In the genomic region with DNA sequence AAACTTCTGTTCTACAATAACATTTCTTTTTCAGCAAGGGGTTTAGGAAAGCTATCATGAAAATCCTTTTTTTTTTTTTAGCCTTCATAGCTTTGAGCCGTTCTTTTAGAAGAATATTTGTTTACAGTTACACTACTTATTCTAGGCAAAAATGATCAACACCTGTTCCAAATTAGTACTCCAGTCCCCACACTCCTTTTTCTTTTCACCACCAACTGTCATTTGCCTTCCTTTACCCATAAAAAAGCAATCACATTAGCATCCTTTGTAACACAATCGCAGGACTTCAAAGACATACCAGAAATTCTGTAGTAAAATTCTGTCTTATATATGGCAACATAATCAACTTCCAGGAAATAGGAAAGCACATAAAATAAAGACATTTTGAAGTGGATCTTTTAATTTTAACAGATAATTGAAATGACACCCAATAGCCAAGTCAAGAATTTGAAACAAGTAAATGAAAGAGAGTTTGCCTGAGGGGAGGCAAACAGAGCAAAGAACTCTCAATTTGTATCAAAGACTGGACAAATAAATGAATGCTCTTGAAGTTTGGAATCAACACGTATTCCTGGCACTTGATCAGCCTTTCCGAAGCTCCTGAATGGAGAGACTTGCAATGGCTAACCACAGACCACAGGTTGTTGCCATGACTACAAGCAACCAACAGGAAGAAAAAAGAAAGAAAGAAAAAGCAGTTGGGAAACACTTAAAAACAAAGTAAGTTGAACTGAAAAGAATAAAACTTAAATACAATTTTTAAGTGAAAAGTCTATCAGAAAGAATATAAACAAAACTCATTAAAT, we compare ENCODE assay signal across 10 cellular contexts.
DNase-seq lines count a peak whose midpoint lies in the region; ATAC-seq, FAIRE-seq and TF ChIP-seq lines count a peak whose summit lies in the region.
"Had no signal": no experiment of that assay in that cellular context is flagged by ENCODE, and none has a peak within 500 bp of the region (broad histone marks: within the 10 kb centered on the region; RNA-seq: fewer than 3 reads in every experiment).

No MANE protein-coding gene starts in this region.

- no peak overlapping the region for H3K23ac ChIP-seq in mesendoderm (ENCODE audit: low read length)

- H3K18ac ChIP-seq in mesendoderm (ENCODE audit: low read length) = no peak overlapping the region

- H4K8ac ChIP-seq in mesendoderm (ENCODE audit: low read depth, low read length) = no peak overlapping the region

- intact Hi-C loops in GM12878 (cut with micrococcal nuclease; ENCODE audit: unreplicated experiment) (no loop called here), heart left ventricle (cut with DNase I) (no loop called here)

- no peak overlapping the region for H2AK5ac ChIP-seq in mesendoderm (ENCODE audit: low read length)

- no peak for TF ChIP-seq EP300 in GM12878 (IDR thresholded peaks at IDR 0.05; ENCODE audit: borderline replicate concordance in 1 of 2, control insufficient read depth in 1 of 2, low read depth in 2 of 2, low read length in 2 of 2)

- H3K36me3 ChIP-seq in GM12878 (ENCODE audit: control insufficient read depth in 2 of 2, insufficient read depth in 2 of 2, low read length in 1 of 2) (no peaks in the 10 kb centered on the region), mesendoderm (ENCODE audit: control insufficient read depth, insufficient read depth, low read length) (no peaks in the 10 kb centered on the region), heart left ventricle (no peaks in the 10 kb centered on the region)

- no peak overlapping the region for H2BK5ac ChIP-seq in mesendoderm (ENCODE audit: low read length)

- H2AFZ ChIP-seq in GM12878 (ENCODE audit: control insufficient read depth, low read depth, low read length) = no peak overlapping the region

- in situ Hi-C loops in GM12878 (cut with MboI) = no loop called here

- POLR2A ChIA-PET in GM12878 (lab: Charles Lee) = no interaction called here

- BruUV-seq in GM12878 (replicated peaks; lab: Mats Ljungman, UMichigan) = no TSS peak

- H3K27ac ChIP-seq in GM12878 (ENCODE audit: control insufficient read depth, insufficient read depth) (no peak overlapping the region), mesendoderm (ENCODE audit: low read depth, low read length) (no peak overlapping the region), heart left ventricle (no peak overlapping the region)

- CTCF ChIA-PET in GM12878 (lab: Yijun Ruan, JAX) = no interaction called here

- no peak overlapping the region for H2BK120ac ChIP-seq in mesendoderm (ENCODE audit: low read depth, low read length)

- DNase-seq in DMS153 (lab: John Stamatoyannopoulos, UW) (peak; percentile 75), NCI-H1092 (lab: John Stamatoyannopoulos, UW) (peak; percentile 36), GM12878 (ENCODE audit: low read depth, low spot score) (no peak), mesendoderm (peak; percentile 61), cerebellar cortex (ENCODE audit: low spot score) (no peak), heart left ventricle (no peak)

- RAD21 ChIA-PET in GM12878 (lab: Charles Lee; ENCODE audit: unreplicated experiment) = no interaction called here

- FAIRE-seq in GM12878 (lab: Jason Lieb, UNC) = no peak

- no peaks in the 10 kb centered on the region for H3K79me1 ChIP-seq in mesendoderm (ENCODE audit: low read length)

- no peaks in the 10 kb centered on the region for H4K20me1 ChIP-seq in GM12878 (ENCODE audit: control insufficient read depth, insufficient read depth)

- ATAC-seq in GM12878 (no peak), HG03432 (IDR thresholded peaks at IDR 0.05; ENCODE audit: unreplicated experiment) (no peak), GM21723 (IDR thresholded peaks at IDR 0.05; ENCODE audit: unreplicated experiment) (no peak), heart left ventricle (no peak)
- ATAC-seq: activated T-helper 17 cell treated with anti-CD3 and anti-CD28 coated beads, Interleukin-2, amount 50 U/mL, for 72 hours; Panc1 had no signal

- H3K4me1 ChIP-seq in GM12878 (ENCODE audit: control insufficient read depth, insufficient read depth, low read length) = no peaks in the 10 kb centered on the region
- H3K4me1 ChIP-seq in mesendoderm (ENCODE audit: control insufficient read depth, low read depth, low read length) = no peaks in the 10 kb centered on the region
- H3K4me1 ChIP-seq in heart left ventricle = no peaks in the 10 kb centered on the region

- H4K5ac ChIP-seq in mesendoderm (ENCODE audit: low read length) = no peak overlapping the region

- H2BK15ac ChIP-seq in mesendoderm (replicated peaks; ENCODE audit: low read depth) = no peak overlapping the region

- no peaks in the 10 kb centered on the region for H3K27me3 ChIP-seq in GM12878 (replicated peaks in 1 of 2; ENCODE audit: control insufficient read depth in 2 of 2, insufficient read depth in 2 of 2, low read length in 1 of 2)
- H3K27me3 ChIP-seq in mesendoderm (ENCODE audit: insufficient read depth, low read length, poor library complexity) = no peaks in the 10 kb centered on the region
- no peaks in the 10 kb centered on the region for H3K27me3 ChIP-seq in heart left ventricle

- no peak overlapping the region for H3K56ac ChIP-seq in mesendoderm (ENCODE audit: low read length)

- WGBS in GM12878 (ENCODE audit: insufficient coverage, insufficient replicate concordance, low lambda C conversion rate, missing lambda C conversion rate) = 1% methylated on average over 4 of the region's 4 CpGs
- WGBS in mesendoderm (ENCODE audit: extremely low coverage, insufficient coverage, low lambda C conversion rate) = no CpG with 5 or more reads among the region's 4 CpGs
- 56 to 69% (median 59%) methylated on average over 4 of the region's 4 CpGs for WGBS in heart left ventricle, 4 donors

- H3K79me2 ChIP-seq in GM12878 (ENCODE audit: control insufficient read depth, insufficient read depth, low read length) (no peaks in the 10 kb centered on the region), mesendoderm (ENCODE audit: control insufficient read depth, insufficient read depth, low read length) (no peaks in the 10 kb centered on the region)

- no peak for TF ChIP-seq CTCF in GM12878 (IDR thresholded peaks at IDR 0.05 in 2 of 3, conservative IDR thresholded peaks at IDR 0.05 in 1 of 3; ENCODE audit: control insufficient read depth in 2 of 3, extremely low read depth in 1 of 3, insufficient read depth in 1 of 3, low read depth in 3 of 3, low read length in 3 of 3)
- no peak for TF ChIP-seq CTCF in heart left ventricle (IDR thresholded peaks at IDR 0.05)

- TF ChIP-seq RAD21 in GM12878 (IDR thresholded peaks at IDR 0.05; ENCODE audit: insufficient read depth, low read depth, low read length) = no peak

- H3K9me3 ChIP-seq in GM12878 (replicated peaks; ENCODE audit: control insufficient read depth, insufficient read depth, low read length) (no peaks in the 10 kb centered on the region), heart left ventricle (no peaks in the 10 kb centered on the region)

- no peak overlapping the region for H3K4me2 ChIP-seq in GM12878 (ENCODE audit: control insufficient read depth, insufficient read depth)
- H3K4me2 ChIP-seq in mesendoderm (ENCODE audit: low read length) = no peak overlapping the region

- TF ChIP-seq POLR2A in GM12878 (IDR thresholded peaks at IDR 0.05; ENCODE audit: low read depth, low read length) = no peak
- TF ChIP-seq POLR2A in heart left ventricle (IDR thresholded peaks at IDR 0.05) = no peak

- H3K4me3 ChIP-seq in GM12878 (no peak overlapping the region), mesendoderm (ENCODE audit: low read length) (no peak overlapping the region), heart left ventricle (no peak overlapping the region)

- SMC1A ChIA-PET in GM12878 (lab: Charles Lee; ENCODE audit: uncharacterized antibody, unreplicated experiment) = interaction anchor here (0.6 to 1.4 kb wide), 4 partner anchors 9 to 432 kb away, joined by 3 to 5 read pairs (median 3); no protein-coding TSS in a partner anchor

- H3K9ac ChIP-seq in GM12878 (ENCODE audit: control insufficient read depth, insufficient read depth, low read length) = no peak overlapping the region
- H3K9ac ChIP-seq in mesendoderm (ENCODE audit: low read length) = no peak overlapping the region

- no peak overlapping the region for H3K4ac ChIP-seq in mesendoderm (ENCODE audit: low read depth, low read length)

TF ChIP-seq in GM12878, 131 proteins besides CTCF, POLR2A, EP300 and RAD21:
- TF ChIP-seq ETV6 (conservative IDR thresholded peaks at IDR 0.05 in 1 of 2, IDR thresholded peaks at IDR 0.05 in 1 of 2; ENCODE audit: borderline replicate concordance in 1 of 2, low read depth in 1 of 2) = no peak
- TF ChIP-seq ZNF384 (IDR thresholded peaks at IDR 0.05; ENCODE audit: borderline replicate concordance, low read depth, low read length) = no peak
- no peak for TF ChIP-seq ZBED1 (IDR thresholded peaks at IDR 0.05; ENCODE audit: borderline replicate concordance)
- peak; percentile 82 for TF ChIP-seq BMI1 (IDR thresholded peaks at IDR 0.05; ENCODE audit: borderline replicate concordance)
- TF ChIP-seq BCL11A (IDR thresholded peaks at IDR 0.05; ENCODE audit: low read depth, low read length) = no peak
- TF ChIP-seq, protein P1, sequence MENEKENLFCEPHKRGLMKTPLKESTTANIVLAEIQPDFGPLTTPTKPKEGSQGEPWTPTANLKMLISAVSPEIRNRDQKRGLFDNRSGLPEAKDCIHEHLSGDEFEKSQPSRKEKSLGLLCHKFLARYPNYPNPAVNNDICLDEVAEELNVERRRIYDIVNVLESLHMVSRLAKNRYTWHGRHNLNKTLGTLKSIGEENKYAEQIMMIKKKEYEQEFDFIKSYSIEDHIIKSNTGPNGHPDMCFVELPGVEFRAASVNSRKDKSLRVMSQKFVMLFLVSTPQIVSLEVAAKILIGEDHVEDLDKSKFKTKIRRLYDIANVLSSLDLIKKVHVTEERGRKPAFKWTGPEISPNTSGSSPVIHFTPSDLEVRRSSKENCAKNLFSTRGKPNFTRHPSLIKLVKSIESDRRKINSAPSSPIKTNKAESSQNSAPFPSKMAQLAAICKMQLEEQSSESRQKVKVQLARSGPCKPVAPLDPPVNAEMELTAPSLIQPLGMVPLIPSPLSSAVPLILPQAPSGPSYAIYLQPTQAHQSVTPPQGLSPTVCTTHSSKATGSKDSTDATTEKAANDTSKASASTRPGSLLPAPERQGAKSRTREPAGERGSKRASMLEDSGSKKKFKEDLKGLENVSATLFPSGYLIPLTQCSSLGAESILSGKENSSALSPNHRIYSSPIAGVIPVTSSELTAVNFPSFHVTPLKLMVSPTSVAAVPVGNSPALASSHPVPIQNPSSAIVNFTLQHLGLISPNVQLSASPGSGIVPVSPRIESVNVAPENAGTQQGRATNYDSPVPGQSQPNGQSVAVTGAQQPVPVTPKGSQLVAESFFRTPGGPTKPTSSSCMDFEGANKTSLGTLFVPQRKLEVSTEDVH (IDR thresholded peaks at IDR 0.05; ENCODE audit: low read depth, partially characterized antibody) = no peak
- no peak for TF ChIP-seq HDGF (IDR thresholded peaks at IDR 0.05)

Comparison
In these comparisons a context has a peak if more than half of its experiments do, and no peak if none do; other contexts are left out.
1. DNase-seq: peak in DMS153 (single experiment), NCI-H1092 (single experiment) and mesendoderm (single experiment); none in GM12878 (single experiment), cerebellar cortex (single experiment) and heart left ventricle (0 of 5).